Comparison of ENCODE assay signal across 37 cellular contexts in genomic region chr20:3412600-3413392, GRCh38.
"Had no signal": no experiment of that assay in that cellular context is flagged by ENCODE, and none has a peak within 500 bp of the region (broad histone marks: within the 10 kb centered on the region; RNA-seq: fewer than 3 reads in every experiment).

No MANE protein-coding gene starts in this region.

- H3K27ac ChIP-seq: adrenal gland, body of pancreas, brain microvascular endothelial cell, breast epithelium, VCaP had no signal

- H3K4me3 ChIP-seq: adrenal gland, body of pancreas, breast epithelium had no signal

- H3K27me3 ChIP-seq: adrenal gland, body of pancreas, brain microvascular endothelial cell, breast epithelium had no signal

- H3K27me3 Mint-ChIP-seq: activated CD8-positive, alpha-beta T cell treated with anti-CD3 and anti-CD28 coated beads for 36 hours; activated naive CD8-positive, alpha-beta T cell treated with anti-CD3 and anti-CD28 coated beads for 36 hours; activated T-helper 17 cell treated with anti-CD3 and anti-CD28 coated beads, Interleukin-2, amount 50 U/mL, for 72 hours had no signal

- H3K9me3 ChIP-seq: adrenal gland, body of pancreas, breast epithelium had no signal

- H3K27ac Mint-ChIP-seq: activated B cell treated with CpG ODN at 0.5 μM for 24 hours; activated CD4-positive, alpha-beta memory T cell treated with anti-CD3 and anti-CD28 coated beads for 36 hours; activated CD4-positive, alpha-beta T cell treated with anti-CD3 and anti-CD28 coated beads, Interleukin-2, amount 10 ng/mL, durations not matched to agents 24 days and 14 days; activated CD8-positive, alpha-beta T cell treated with anti-CD3 and anti-CD28 coated beads for 36 hours; activated naive CD4-positive, alpha-beta T cell treated with anti-CD3 and anti-CD28 coated beads for 36 hours; activated naive CD4-positive, alpha-beta T cell treated with anti-CD3 and anti-CD28 coated beads, Interleukin-2, amount 50 U/mL, for 72 hours; activated naive CD8-positive, alpha-beta T cell treated with anti-CD3 and anti-CD28 coated beads for 36 hours; activated T-cell treated with anti-CD3 and anti-CD28 coated beads, Interleukin-2, amount 50 U/mL, for 72 hours; activated T-helper 1 cell treated with anti-CD3 and anti-CD28 coated beads, Interleukin-12 subunit alpha, Interleukin-12 subunit beta, Interleukin-2, Interleukin-4 antibody, amounts not matched to agents 30 ng/mL and 10 ng/mL and 1 ng/mL, durations not matched to agents 14 hours and 24 hours and 36 hours; activated T-helper 17 cell treated with anti-CD3 and anti-CD28 coated beads, Interleukin-2, amount 50 U/mL, for 72 hours; T-helper 1 cell treated with Interleukin-12 subunit alpha and Interleukin-12 subunit beta and Interleukin-4 antibody, amounts not matched to agents 30 μg/mL and 1 μg/mL, for 36 hours; T-helper 2 cell treated with Interferon-gamma antibody and Interleukin-4, amounts not matched to agents 5 μg/mL and 100 μg/mL, for 36 hours had no signal

- ATAC-seq: activated CD8-positive, alpha-beta T cell treated with anti-CD3 and anti-CD28 coated beads for 36 hours; activated naive CD4-positive, alpha-beta T cell treated with anti-CD3 and anti-CD28 coated beads, Interleukin-2, amount 50 U/mL, for 72 hours; activated T-cell treated with anti-CD3 and anti-CD28 coated beads, Interleukin-2, amount 50 U/mL, for 4 hours; activated T-cell treated with anti-CD3 and anti-CD28 coated beads, Interleukin-2, amount 50 U/mL, for 72 hours; activated T-helper 17 cell treated with anti-CD3 and anti-CD28 coated beads, Interleukin-2, amount 50 U/mL, for 72 hours; body of pancreas had no signal

- H3K36me3 ChIP-seq: adrenal gland, brain microvascular endothelial cell, breast epithelium had no signal

- H3K4me1 ChIP-seq: breast epithelium had no signal

- DNase-seq: activated B cell treated with CpG ODN at 0.5 μM for 24 hours; activated CD4-positive, alpha-beta memory T cell treated with anti-CD3 and anti-CD28 coated beads for 36 hours; activated CD4-positive, alpha-beta T cell treated with anti-CD3 and anti-CD28 coated beads for 4 hours; activated CD4-positive, alpha-beta T cell treated with anti-CD3 and anti-CD28 coated beads, Interleukin-2, amount 10 ng/mL, durations not matched to agents 24 days and 14 days; activated CD4-positive, alpha-beta T cell treated with anti-CD3 and anti-CD28 coated beads, Interleukin-2, amount 50 U/mL, for 1 hour; activated CD4-positive, alpha-beta T cell treated with anti-CD3 and anti-CD28 coated beads, Interleukin-2, amount 50 U/mL, for 4 hours; activated CD4-positive, CD25-positive, alpha-beta regulatory T cell treated with anti-CD3 and anti-CD28 coated beads, Interleukin-2, amount 50 U/mL, for 72 hours; activated CD8-positive, alpha-beta memory T cell treated with anti-CD3 and anti-CD28 coated beads, Interleukin-2, amount 50 U/mL, for 4 hours; activated CD8-positive, alpha-beta T cell treated with anti-CD3 and anti-CD28 coated beads for 36 hours; activated effector memory CD4-positive, alpha-beta T cell treated with anti-CD3 and anti-CD28 coated beads, Interleukin-2, amount 50 U/mL, for 16 hours; activated gamma-delta T cell treated with Interleukin-2 at 50 U/mL for 16 hours; activated naive CD4-positive, alpha-beta T cell; activated naive CD4-positive, alpha-beta T cell treated with anti-CD3 and anti-CD28 coated beads for 36 hours; activated naive CD4-positive, alpha-beta T cell treated with anti-CD3 and anti-CD28 coated beads, Interleukin-2, amount 50 U/mL, for 16 hours; activated naive CD8-positive, alpha-beta T cell treated with anti-CD3 and anti-CD28 coated beads for 36 hours; activated T-cell treated with anti-CD3 and anti-CD28 coated beads for 4 hours; activated T-cell treated with anti-CD3 and anti-CD28 coated beads, Interleukin-2, amount 50 U/mL, for 1 hour; activated T-cell treated with anti-CD3 and anti-CD28 coated beads, Interleukin-2, amount 50 U/mL, for 4 hours; activated T-cell treated with anti-CD3 and anti-CD28 coated beads, Interleukin-2, amount 50 U/mL, for 72 hours; adrenal gland; amniotic stem cell; aorta; body of pancreas; brain microvascular endothelial cell; central memory CD4-positive, alpha-beta T cell; T-helper 1 cell; T-helper 2 cell; T-helper 9 cell had no signal

- FAIRE-seq: astrocyte, TTC549 had no signal

- H3K4me3 Mint-ChIP-seq: activated B cell treated with CpG ODN at 0.5 μM for 24 hours; activated CD4-positive, alpha-beta memory T cell treated with anti-CD3 and anti-CD28 coated beads for 36 hours; activated CD4-positive, alpha-beta T cell treated with anti-CD3 and anti-CD28 coated beads, Interleukin-2, amount 10 ng/mL, durations not matched to agents 24 days and 14 days; activated CD8-positive, alpha-beta T cell treated with anti-CD3 and anti-CD28 coated beads for 36 hours; activated naive CD4-positive, alpha-beta T cell treated with anti-CD3 and anti-CD28 coated beads for 36 hours; activated naive CD8-positive, alpha-beta T cell treated with anti-CD3 and anti-CD28 coated beads for 36 hours; activated T-cell treated with anti-CD3 and anti-CD28 coated beads, Interleukin-2, amount 50 U/mL, for 4 hours; activated T-cell treated with anti-CD3 and anti-CD28 coated beads, Interleukin-2, amount 50 U/mL, for 72 hours; activated T-helper 1 cell treated with anti-CD3 and anti-CD28 coated beads, Interleukin-12 subunit alpha, Interleukin-12 subunit beta, Interleukin-2, Interleukin-4 antibody, amounts not matched to agents 30 ng/mL and 10 ng/mL and 1 ng/mL, durations not matched to agents 14 hours and 24 hours and 36 hours; activated T-helper 17 cell treated with anti-CD3 and anti-CD28 coated beads, Interleukin-2, amount 50 U/mL, for 72 hours; T-helper 1 cell treated with Interleukin-12 subunit alpha and Interleukin-12 subunit beta and Interleukin-4 antibody, amounts not matched to agents 30 μg/mL and 1 μg/mL, for 36 hours; T-helper 2 cell treated with Interferon-gamma antibody and Interleukin-4, amounts not matched to agents 5 μg/mL and 100 μg/mL, for 36 hours had no signal

- H3K36me3 Mint-ChIP-seq: activated CD4-positive, alpha-beta memory T cell treated with anti-CD3 and anti-CD28 coated beads for 36 hours; activated naive CD8-positive, alpha-beta T cell treated with anti-CD3 and anti-CD28 coated beads for 36 hours had no signal

- H3K9me3 Mint-ChIP-seq: activated B cell treated with CpG ODN at 0.5 μM for 24 hours; activated CD4-positive, alpha-beta memory T cell treated with anti-CD3 and anti-CD28 coated beads for 36 hours; activated CD8-positive, alpha-beta T cell treated with anti-CD3 and anti-CD28 coated beads for 36 hours; activated naive CD4-positive, alpha-beta T cell treated with anti-CD3 and anti-CD28 coated beads for 36 hours; activated naive CD4-positive, alpha-beta T cell treated with anti-CD3 and anti-CD28 coated beads, Interleukin-2, amount 50 U/mL, for 72 hours; activated naive CD8-positive, alpha-beta T cell treated with anti-CD3 and anti-CD28 coated beads for 36 hours; activated T-cell treated with anti-CD3 and anti-CD28 coated beads, Interleukin-2, amount 50 U/mL, for 4 hours; activated T-cell treated with anti-CD3 and anti-CD28 coated beads, Interleukin-2, amount 50 U/mL, for 72 hours; activated T-helper 17 cell treated with anti-CD3 and anti-CD28 coated beads, Interleukin-2, amount 50 U/mL, for 72 hours had no signal
